ENCODE assay signal across 8 cellular contexts in genomic region chr1:211515090-211516023, GRCh38. TPM values are rescaled to one million over a fixed set of nuclear protein-coding genes. Genes with fewer than 3 reads are reported as not detected.
DNase-seq lines count a peak whose midpoint lies in the region; ATAC-seq and TF ChIP-seq lines count a peak whose summit lies in the region.

No MANE protein-coding gene starts in this region.

- peak overlapping the region; percentile 88 for H2AFZ ChIP-seq in OCI-LY3 (ENCODE audit: low read depth, low read length)

- peaks cover 0 to 12% (median 5%) of the 10 kb centered on the region in 5 donors for H3K27me3 Mint-ChIP-seq in naive thymus-derived CD4-positive, alpha-beta T cell

- H3K36me3 ChIP-seq in OCI-LY3 (replicated peaks; ENCODE audit: low read depth, low read length): no peaks in the 10 kb centered on the region
- no peaks in the 10 kb centered on the region for H3K36me3 ChIP-seq in naive thymus-derived CD4-positive, alpha-beta T cell (ENCODE audit: control insufficient read depth in 2 of 3, insufficient read depth in 3 of 3, low read length in 3 of 3)

- intact Hi-C loops in naive thymus-derived CD4-positive, alpha-beta T cell (cut with micrococcal nuclease): loop anchor here (1.0 to 10.0 kb wide), 6 partner anchors 39 to 256 kb away; partner anchors contain the start of genes SLC30A1 (in 2 of the 2) and RCOR3 (in 1 of the 2)

- CTCF ChIA-PET in naive thymus-derived CD4-positive, alpha-beta T cell (lab: Charles Lee): interaction anchor here (0.7 to 2.1 kb wide), 12 partner anchors 12 to 255 kb away, joined by 3 to 8 read pairs (median 4); no protein-coding TSS in a partner anchor

- no peaks in the 10 kb centered on the region for H3K9me3 ChIP-seq in OCI-LY3 (ENCODE audit: insufficient read depth, low read length)
- no peaks in the 10 kb centered on the region for H3K9me3 ChIP-seq in naive thymus-derived CD4-positive, alpha-beta T cell (ENCODE audit: control insufficient read depth in 2 of 3, low read length in 3 of 3)

- peak overlapping the region; percentile 79 for H3K4me3 ChIP-seq in OCI-LY3 (ENCODE audit: low read length)
- H3K4me3 ChIP-seq in naive thymus-derived CD4-positive, alpha-beta T cell (ENCODE audit: low read length): peak overlapping the region; percentile 55

- ATAC-seq in esophagus mucosa: peak; percentile 85
- ATAC-seq in naive thymus-derived CD4-positive, alpha-beta T cell: peak; percentile 92
- peak; percentile 79 for ATAC-seq in stimulated activated effector memory CD8-positive, alpha-beta T cell treated with anti-CD3 and anti-CD28 coated beads, Interleukin-12 subunit alpha, Interleukin-12 subunit beta, amount 100 ng/mL, for 72 hours

- peaks cover 5 to 35% (median 20%) of the 10 kb centered on the region in 7 donors for H3K4me1 Mint-ChIP-seq in naive thymus-derived CD4-positive, alpha-beta T cell
- H3K4me1 Mint-ChIP-seq in stimulated activated effector memory CD8-positive, alpha-beta T cell treated with anti-CD3 and anti-CD28 coated beads, Interleukin-12 subunit alpha, Interleukin-12 subunit beta, amount 100 ng/mL, for 72 hours: peaks cover 38% of the 10 kb centered on the region

- peak overlapping the region; percentile 16; the same call in 1 of the 2 replicates for H3K27ac ChIP-seq in OCI-LY3 (ENCODE audit: low read length)
- no peak overlapping the region for H3K27ac ChIP-seq in naive thymus-derived CD4-positive, alpha-beta T cell (ENCODE audit: low read depth, low read length)

- H3K27me3 ChIP-seq in OCI-LY3 (ENCODE audit: low read depth, low read length): peaks cover 4% of the 10 kb centered on the region; the same call in 1 of the 2 replicates
- no peaks in the 10 kb centered on the region for H3K27me3 ChIP-seq in naive thymus-derived CD4-positive, alpha-beta T cell (ENCODE audit: control insufficient read depth in 2 of 2, insufficient read depth in 2 of 2, low read length in 2 of 2)

- peak; percentile 73 for DNase-seq in COLO829 (ENCODE audit: low spot score)
- DNase-seq in GM20000 (ENCODE audit: low spot score): peak; percentile 91
- peak; percentile 69 for DNase-seq in HS-27A (ENCODE audit: low read depth)
- DNase-seq in activated T-cell treated with anti-CD3 and anti-CD28 coated beads for 4 hours: peak; percentile 72
- DNase-seq in naive thymus-derived CD4-positive, alpha-beta T cell: peak; percentile 55 to 92 (median 79)
- peak; percentile 91 to 93 for DNase-seq in stimulated activated effector memory CD8-positive, alpha-beta T cell treated with anti-CD3 and anti-CD28 coated beads, Interleukin-12 subunit alpha, Interleukin-12 subunit beta, amount 100 ng/mL, for 72 hours (ENCODE audit: low spot score in 2 of 2)

- H3K9me3 Mint-ChIP-seq in naive thymus-derived CD4-positive, alpha-beta T cell: no peaks in the 10 kb centered on the region
- H3K9me3 Mint-ChIP-seq in stimulated activated effector memory CD8-positive, alpha-beta T cell treated with anti-CD3 and anti-CD28 coated beads, Interleukin-12 subunit alpha, Interleukin-12 subunit beta, amount 100 ng/mL, for 72 hours: no peaks in the 10 kb centered on the region

- H3K4me3 Mint-ChIP-seq in naive thymus-derived CD4-positive, alpha-beta T cell: peak overlapping the region; percentile 61 to 84 (median 73)
- H3K4me3 Mint-ChIP-seq in stimulated activated effector memory CD8-positive, alpha-beta T cell treated with anti-CD3 and anti-CD28 coated beads, Interleukin-12 subunit alpha, Interleukin-12 subunit beta, amount 100 ng/mL, for 72 hours: peak overlapping the region; percentile 61

- no peaks in the 10 kb centered on the region for H3K79me2 ChIP-seq in OCI-LY3 (ENCODE audit: low read length)

- H3K4me2 ChIP-seq in OCI-LY3 (ENCODE audit: low read length): peak overlapping the region; percentile 92

- TF ChIP-seq CTCF in GM20000 (IDR thresholded peaks at IDR 0.05; ENCODE audit: extremely low read depth, missing control alignments) (peak; percentile 86), OCI-LY3 (IDR thresholded peaks at IDR 0.05; ENCODE audit: low read depth, low read length) (peak; percentile 84)

- H3K4me1 ChIP-seq in OCI-LY3 (ENCODE audit: low read length): peaks cover 60% of the 10 kb centered on the region
- H3K4me1 ChIP-seq in naive thymus-derived CD4-positive, alpha-beta T cell (ENCODE audit: control insufficient read depth in 2 of 2, insufficient read depth in 2 of 2, low read length in 2 of 2): peaks cover 10 to 11% of the 10 kb centered on the region in 2 donors

- POLR2A ChIA-PET in naive thymus-derived CD4-positive, alpha-beta T cell (lab: Charles Lee): no interaction called here

- peak overlapping the region in 4 of 9 donors; percentile 46 to 76 (median 67) for H3K27ac Mint-ChIP-seq in naive thymus-derived CD4-positive, alpha-beta T cell
- peak overlapping the region; percentile 65 for H3K27ac Mint-ChIP-seq in stimulated activated effector memory CD8-positive, alpha-beta T cell treated with anti-CD3 and anti-CD28 coated beads, Interleukin-12 subunit alpha, Interleukin-12 subunit beta, amount 100 ng/mL, for 72 hours

- no peaks in the 10 kb centered on the region for H3K36me3 Mint-ChIP-seq in naive thymus-derived CD4-positive, alpha-beta T cell
- H3K36me3 Mint-ChIP-seq in stimulated activated effector memory CD8-positive, alpha-beta T cell treated with anti-CD3 and anti-CD28 coated beads, Interleukin-12 subunit alpha, Interleukin-12 subunit beta, amount 100 ng/mL, for 72 hours: no peaks in the 10 kb centered on the region

- no peaks in the 10 kb centered on the region for H4K20me1 ChIP-seq in OCI-LY3 (ENCODE audit: insufficient read depth, low read length)

- peak overlapping the region; percentile 78 for H3K9ac ChIP-seq in OCI-LY3 (ENCODE audit: low read length)

RNA-seq across cellular contexts. Expression of gene RD3, which starts 23.4 kb away (rescaled TPM):
- not detected for total RNA-seq in esophagus mucosa
- total RNA-seq in naive thymus-derived CD4-positive, alpha-beta T cell: not detected
- not detected for polyA plus RNA-seq in naive thymus-derived CD4-positive, alpha-beta T cell
